12 cellular contexts compared by ENCODE assay signal in genomic region chr1:159040206-159040605, GRCh38. TPM values are rescaled to one million over a fixed set of nuclear protein-coding genes. Genes with fewer than 3 reads are reported as not detected.
A peak's percentile ranks its signal among the peaks of the same experiment; 100 is the strongest.
DNase-seq lines count a peak whose midpoint lies in the region; ATAC-seq and TF ChIP-seq lines count a peak whose summit lies in the region.
"Had no signal": no experiment of that assay in that cellular context is flagged by ENCODE, and none has a peak within 500 bp of the region (broad histone marks: within the 10 kb centered on the region; RNA-seq: fewer than 3 reads in every experiment).

No MANE protein-coding gene starts in this region.

- peak; percentile 34 for DNase-seq in AG04450 (ENCODE audit: low read depth, low spot score)
- peak; percentile 49 for DNase-seq in HS-5 (ENCODE audit: low read depth)
- DNase-seq in cardiac fibroblast (ENCODE audit: low read depth in 2 of 2): peak; percentile 44 to 82
- DNase-seq in mesenchymal stem cell: peak; percentile 11
- no peak for DNase-seq in NCI-H2107 treated with DMSO at 0.1 percent for 48 hours (lab: John Stamatoyannopoulos, UW; ENCODE audit: unreplicated experiment)
- no peak for DNase-seq in NCI-H2171 treated with DMSO at 0.1 percent for 48 hours (lab: John Stamatoyannopoulos, UW)
- DNase-seq in NCI-H1930 (lab: John Stamatoyannopoulos, UW): no peak
- DNase-seq: ACHN, caudate nucleus, NCI-H2081 treated with DMSO at 0.1 percent for 48 hours had no signal

- H2BK5ac ChIP-seq in mesenchymal stem cell (ENCODE audit: low read depth, low read length, poor library complexity, severe bottlenecking): no peak overlapping the region

- H3K36me3 ChIP-seq in mesenchymal stem cell (ENCODE audit: control insufficient read depth in 1 of 2, insufficient read depth in 2 of 2, low read depth in 1 of 2, low read length in 2 of 2): peaks cover 12 to 94% of the 10 kb centered on the region in 2 experiments

- no peak overlapping the region for H2BK12ac ChIP-seq in mesenchymal stem cell (ENCODE audit: low read length in 2 of 2)

- H3K27ac ChIP-seq in AG04450 (ENCODE audit: low read depth, low read length) (no peak overlapping the region), mesenchymal stem cell (ENCODE audit: low read length, poor library complexity, severe bottlenecking) (no peak overlapping the region)
- H3K27ac ChIP-seq: parathyroid adenoma had no signal

- CTCF ChIA-PET in AG04450 (lab: Charles Lee): interaction anchor here (1.6 to 1.7 kb wide), 2 partner anchors 12 to 42 kb away, joined by 3 to 6 read pairs; no protein-coding TSS in a partner anchor

- H3K27me3 ChIP-seq in AG04450 (ENCODE audit: control insufficient read depth, insufficient read depth, low read length): no peaks in the 10 kb centered on the region
- H3K27me3 ChIP-seq in mesenchymal stem cell (ENCODE audit: control insufficient read depth in 1 of 2, insufficient read depth in 1 of 2, low read length in 2 of 2): no peaks in the 10 kb centered on the region

- no peak overlapping the region for H3K23ac ChIP-seq in mesenchymal stem cell (ENCODE audit: low read length in 2 of 2)

- H3K9me3 ChIP-seq in AG04450 (ENCODE audit: control insufficient read depth, insufficient read depth, low read length) (no peaks in the 10 kb centered on the region), mesenchymal stem cell (ENCODE audit: control insufficient read depth, low read length) (no peaks in the 10 kb centered on the region)

- WGBS in mesenchymal stem cell: no CpG with 5 or more reads among the region's 1 CpG

- H3K18ac ChIP-seq in mesenchymal stem cell (ENCODE audit: low read depth in 1 of 2, low read length in 2 of 2): no peak overlapping the region

- H4K91ac ChIP-seq in mesenchymal stem cell (ENCODE audit: low read length): no peak overlapping the region

- no peak overlapping the region for H4K8ac ChIP-seq in mesenchymal stem cell (ENCODE audit: low read length)

- TF ChIP-seq CTCF in AG04450 (IDR thresholded peaks at IDR 0.05; ENCODE audit: low read depth, low read length): no peak
- no peak for TF ChIP-seq CTCF in cardiac fibroblast (IDR thresholded peaks at IDR 0.05; ENCODE audit: low read depth, low read length)

- peaks cover 12% of the 10 kb centered on the region for H3K79me1 ChIP-seq in mesenchymal stem cell (replicated peaks; ENCODE audit: low read length, poor library complexity, severe bottlenecking)

- no peak overlapping the region for H3K4me2 ChIP-seq in mesenchymal stem cell (ENCODE audit: low read length, poor library complexity, severe bottlenecking)

- no peak overlapping the region for H2AFZ ChIP-seq in mesenchymal stem cell (ENCODE audit: low read depth, low read length)
- H2AFZ ChIP-seq: parathyroid adenoma had no signal

- no peak overlapping the region for H3K14ac ChIP-seq in mesenchymal stem cell (ENCODE audit: low read length in 2 of 2)

- H2AK5ac ChIP-seq in mesenchymal stem cell (ENCODE audit: low read length, severe bottlenecking): no peak overlapping the region

- H3K9ac ChIP-seq in mesenchymal stem cell (ENCODE audit: low read length): peak overlapping the region; percentile 52
- H3K9ac ChIP-seq: parathyroid adenoma had no signal

- POLR2A ChIA-PET in AG04450 (lab: Yijun Ruan, JAX): interaction anchor here (1.8 kb wide), 1 partner anchor 40 kb away, joined by 4 read pairs; no protein-coding TSS in a partner anchor

- no peak for ATAC-seq in GM21381 (IDR thresholded peaks at IDR 0.05; ENCODE audit: unreplicated experiment)

- H3K4me3 ChIP-seq in AG04450 (ENCODE audit: low read depth, low read length) (no peak overlapping the region), cardiac fibroblast (replicated peaks in 1 of 2; ENCODE audit: low read depth in 2 of 2, low read length in 2 of 2) (no peak overlapping the region), mesenchymal stem cell (ENCODE audit: insufficient read depth in 1 of 2, low read depth in 1 of 2, low read length in 2 of 2) (no peak overlapping the region)

- H2BK120ac ChIP-seq in mesenchymal stem cell (ENCODE audit: low read depth, low read length): no peak overlapping the region

- no peaks in the 10 kb centered on the region for H3K4me1 ChIP-seq in mesenchymal stem cell (ENCODE audit: control insufficient read depth, insufficient read depth, low read depth, low read length)
- H3K4me1 ChIP-seq: parathyroid adenoma had no signal

- no peak overlapping the region for H2BK15ac ChIP-seq in mesenchymal stem cell (ENCODE audit: low read depth, poor library complexity, severe bottlenecking)

- H3K4ac ChIP-seq in mesenchymal stem cell (ENCODE audit: low read depth in 1 of 2, low read length in 2 of 2): no peak overlapping the region

RNA-seq across cellular contexts. Expression of gene IFI16, which starts 30.5 kb away (rescaled TPM):
- 134 and 179 TPM in 2 replicates for polyA plus RNA-seq in AG04450 (2011; rRNA removed)
- polyA minus RNA-seq in AG04450 (2011; rRNA and poly(A)+ RNA removed): 77.7 and 104 TPM in 2 replicates
- polyA plus RNA-seq in mesenchymal stem cell (2013, experiment 1 of 2): 194 TPM
- 191 TPM for polyA plus RNA-seq in mesenchymal stem cell (2013, experiment 2 of 2)

RNA-seq across cellular contexts. Expression of gene AIM2, which starts 36.4 kb away (rescaled TPM):
- not detected in 2 replicates for polyA plus RNA-seq in AG04450 (2011; rRNA removed)
- polyA minus RNA-seq in AG04450 (2011; rRNA and poly(A)+ RNA removed): not detected in 2 replicates
- polyA plus RNA-seq in mesenchymal stem cell (2013, experiment 1 of 2): 0.08 TPM
- 0.18 TPM for polyA plus RNA-seq in mesenchymal stem cell (2013, experiment 2 of 2)

Comparison
In these comparisons a context has a peak if more than half of its experiments do, and no peak if none do; other contexts are left out.
1. DNase-seq: peak in AG04450 (single experiment), HS-5 (single experiment), cardiac fibroblast (2 of 2) and mesenchymal stem cell (single experiment); none in NCI-H2107 treated with DMSO at 0.1 percent for 48 hours (single experiment), NCI-H2171 treated with DMSO at 0.1 percent for 48 hours (single experiment) and NCI-H1930 (0 of 2).